ENCODE assay signal across 22 cellular contexts in the genomic region with DNA sequence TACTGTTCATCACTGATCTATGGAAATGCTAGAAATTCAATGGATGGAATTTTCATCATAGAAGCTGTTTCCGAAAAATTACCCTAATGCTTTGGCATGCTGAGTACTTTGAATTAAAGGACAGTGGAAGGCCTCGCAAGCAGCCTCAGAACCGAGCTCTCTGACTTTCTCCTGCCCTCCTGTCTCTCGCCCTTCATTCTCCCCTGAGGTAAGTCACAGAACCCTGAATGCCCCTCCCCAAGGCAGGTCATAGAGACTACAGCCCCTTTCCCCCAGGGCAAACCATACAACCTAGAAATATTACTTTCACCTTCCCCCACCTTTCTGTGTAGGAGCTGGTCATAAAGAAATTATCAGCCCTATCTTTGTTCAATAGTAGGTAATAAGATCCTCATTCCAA.
"Had no signal": no experiment of that assay in that cellular context is flagged by ENCODE, and none has a peak within 500 bp of the region (broad histone marks: within the 10 kb centered on the region; RNA-seq: fewer than 3 reads in every experiment).

No MANE protein-coding gene starts in this region.

- FAIRE-seq: pancreas, urothelium cell line had no signal

- H3K9me3 Mint-ChIP-seq: effector memory CD8-positive, alpha-beta T cell; naive thymus-derived CD8-positive, alpha-beta T cell; nephron progenitor cell; stimulated activated effector memory CD8-positive, alpha-beta T cell treated with anti-CD3 and anti-CD28 coated beads, Interleukin-12 subunit alpha, Interleukin-12 subunit beta, amount 100 ng/mL, for 72 hours had no signal

- H3K36me3 Mint-ChIP-seq: stimulated activated effector memory CD8-positive, alpha-beta T cell treated with anti-CD3 and anti-CD28 coated beads, Interleukin-12 subunit alpha, Interleukin-12 subunit beta, amount 100 ng/mL, for 72 hours had no signal

- H3K4me2 ChIP-seq: hepatocyte had no signal

- H3K27ac Mint-ChIP-seq: effector memory CD8-positive, alpha-beta T cell; nephron progenitor cell; progenitor cell of endocrine pancreas; stimulated activated effector memory CD8-positive, alpha-beta T cell treated with anti-CD3 and anti-CD28 coated beads, Interleukin-12 subunit alpha, Interleukin-12 subunit beta, amount 100 ng/mL, for 72 hours had no signal

- H3K36me3 ChIP-seq: gastrocnemius medialis, heart left ventricle, left lung, pancreas, stomach, thyroid gland, upper lobe of left lung had no signal

- ATAC-seq: effector memory CD8-positive, alpha-beta T cell; gastrocnemius medialis; heart left ventricle; left cardiac atrium; left lung; naive thymus-derived CD8-positive, alpha-beta T cell; pancreas; sciatic nerve had no signal

- H3K4me1 ChIP-seq: left lung, pancreas had no signal

- H3K4me3 Mint-ChIP-seq: effector memory CD8-positive, alpha-beta T cell; naive thymus-derived CD8-positive, alpha-beta T cell; nephron progenitor cell; stimulated activated effector memory CD8-positive, alpha-beta T cell treated with anti-CD3 and anti-CD28 coated beads, Interleukin-12 subunit alpha, Interleukin-12 subunit beta, amount 100 ng/mL, for 72 hours had no signal

- H3K79me2 ChIP-seq: hepatocyte had no signal

- H3K27me3 Mint-ChIP-seq: effector memory CD8-positive, alpha-beta T cell; progenitor cell of endocrine pancreas had no signal

- H3K9me3 ChIP-seq: gastrocnemius medialis, heart left ventricle, left lung, pancreas, stomach, thyroid gland, upper lobe of left lung had no signal

- H3K27ac ChIP-seq: coronary artery, gastrocnemius medialis, heart left ventricle, hepatocyte, left lung, pancreas, stomach, thyroid gland, upper lobe of left lung had no signal

- DNase-seq: dermis blood vessel endothelial cell; effector memory CD8-positive, alpha-beta T cell; gastrocnemius medialis; heart left ventricle; left cardiac atrium; left lung; mesenchymal stem cell; naive thymus-derived CD8-positive, alpha-beta T cell; nephron progenitor cell; pancreas; stimulated activated CD4-positive, alpha-beta T cell treated with anti-CD3 and anti-CD28 coated beads, Interleukin-2, amount 100 ng/mL, for 24 hours; stimulated activated CD4-positive, alpha-beta T cell treated with anti-CD3 and anti-CD28 coated beads, Interleukin-4, amount 100 ng/mL, for 24 hours; stimulated activated naive CD4-positive, alpha-beta T cell treated with Interleukin-2 at 50 U/mL for 16 hours; stomach; thyroid gland; upper lobe of left lung had no signal

- H3K4me3 ChIP-seq: coronary artery, gastrocnemius medialis, heart left ventricle, hepatocyte, left lung, pancreas, stomach, thyroid gland, upper lobe of left lung had no signal

- H2AFZ ChIP-seq: hepatocyte had no signal

- H3K27me3 ChIP-seq: gastrocnemius medialis, heart left ventricle, hepatocyte, left lung, pancreas, stomach, thyroid gland, upper lobe of left lung had no signal
